In genomic region chr1:226568975-226569741, GRCh38 we compare ENCODE assay signal across 15 cellular contexts. TPM values are rescaled to one million over a fixed set of nuclear protein-coding genes. Genes with fewer than 3 reads are reported as not detected.
"Had no signal": no experiment of that assay in that cellular context is flagged by ENCODE, and none has a peak within 500 bp of the region (broad histone marks: within the 10 kb centered on the region; RNA-seq: fewer than 3 reads in every experiment).

No MANE protein-coding gene starts in this region.

- H3K36me3 ChIP-seq: lower lobe of right lung had no signal

- H3K4me1 ChIP-seq: foreskin keratinocyte, lower lobe of right lung had no signal

- H3K27ac Mint-ChIP-seq: activated CD4-positive, alpha-beta T cell treated with anti-CD3 and anti-CD28 coated beads, Interleukin-2, amount 10 ng/mL, durations not matched to agents 7 days and 5 days; activated naive CD4-positive, alpha-beta T cell treated with anti-CD3 and anti-CD28 coated beads, Interleukin-2, amount 50 U/mL, for 72 hours; activated T-cell treated with anti-CD3 and anti-CD28 coated beads, Interleukin-2, amount 50 U/mL, for 72 hours; immature natural killer cell; T-helper 2 cell treated with Interferon-gamma antibody and Interleukin-4, amounts not matched to agents 5 μg/mL and 100 μg/mL, for 36 hours had no signal

- H3K36me3 Mint-ChIP-seq: activated naive CD4-positive, alpha-beta T cell treated with anti-CD3 and anti-CD28 coated beads, Interleukin-2, amount 50 U/mL, for 72 hours; immature natural killer cell had no signal

- H3K4me1 Mint-ChIP-seq: activated CD4-positive, alpha-beta T cell treated with anti-CD3 and anti-CD28 coated beads, Interleukin-2, amount 10 ng/mL, durations not matched to agents 7 days and 5 days; immature natural killer cell had no signal

- DNase-seq: activated CD4-positive, alpha-beta T cell treated with anti-CD3 and anti-CD28 coated beads, Interleukin-2, amount 10 ng/mL, durations not matched to agents 7 days and 5 days; activated gamma-delta T cell; central memory CD4-positive, alpha-beta T cell; effector CD4-positive, alpha-beta T cell; foreskin keratinocyte; immature natural killer cell; left cardiac atrium; lower lobe of right lung; stimulated activated CD4-positive, alpha-beta T cell treated with anti-CD3 and anti-CD28 coated beads, Interleukin-4, amount 100 ng/mL, for 24 hours had no signal

- H3K27ac ChIP-seq: foreskin keratinocyte, lower lobe of right lung had no signal

- H3K9me3 ChIP-seq: lower lobe of right lung had no signal

- H3K9me3 Mint-ChIP-seq: activated CD4-positive, alpha-beta T cell treated with anti-CD3 and anti-CD28 coated beads, Interleukin-2, amount 10 ng/mL, durations not matched to agents 7 days and 5 days; activated naive CD4-positive, alpha-beta T cell treated with anti-CD3 and anti-CD28 coated beads, Interleukin-2, amount 50 U/mL, for 72 hours; activated T-cell treated with anti-CD3 and anti-CD28 coated beads, Interleukin-2, amount 50 U/mL, for 72 hours; immature natural killer cell; naive thymus-derived CD8-positive, alpha-beta T cell; T-helper 2 cell treated with Interferon-gamma antibody and Interleukin-4, amounts not matched to agents 5 μg/mL and 100 μg/mL, for 36 hours had no signal

- H3K4me3 Mint-ChIP-seq: activated CD4-positive, alpha-beta T cell treated with anti-CD3 and anti-CD28 coated beads, Interleukin-2, amount 10 ng/mL, durations not matched to agents 7 days and 5 days; activated T-cell treated with anti-CD3 and anti-CD28 coated beads, Interleukin-2, amount 50 U/mL, for 72 hours; immature natural killer cell; naive thymus-derived CD8-positive, alpha-beta T cell; T-helper 2 cell treated with Interferon-gamma antibody and Interleukin-4, amounts not matched to agents 5 μg/mL and 100 μg/mL, for 36 hours had no signal

- H3K4me3 ChIP-seq: coronary artery, lower lobe of right lung, skin epidermis had no signal

RNA-seq across cellular contexts. Expression of gene STUM, which starts 20.6 kb away (rescaled TPM):
- total RNA-seq: activated CD4-positive, alpha-beta T cell treated with anti-CD3 and anti-CD28 coated beads, Interleukin-2, amount 10 ng/mL, durations not matched to agents 7 days and 5 days; activated naive CD4-positive, alpha-beta T cell treated with anti-CD3 and anti-CD28 coated beads, Interleukin-2, amount 50 U/mL, for 72 hours; activated T-cell treated with anti-CD3 and anti-CD28 coated beads, Interleukin-2, amount 50 U/mL, for 72 hours; foreskin keratinocyte had no signal
- polyA plus RNA-seq: foreskin keratinocyte; immature natural killer cell; naive thymus-derived CD8-positive, alpha-beta T cell had no signal
